Comparison of ENCODE assay signal across 20 cellular contexts in genomic region chr19:4966591-4966990, GRCh38. TPM values are rescaled to one million over a fixed set of nuclear protein-coding genes. Genes with fewer than 3 reads are reported as not detected.
DNase-seq lines count a peak whose midpoint lies in the region; ATAC-seq, FAIRE-seq and TF ChIP-seq lines count a peak whose summit lies in the region.
"Had no signal": no experiment of that assay in that cellular context is flagged by ENCODE, and none has a peak within 500 bp of the region (broad histone marks: within the 10 kb centered on the region; RNA-seq: fewer than 3 reads in every experiment).

No MANE protein-coding gene starts in this region.

- POLR2A ChIA-PET in MCF 10A (lab: Yijun Ruan, JAX), result interaction anchor here (0.6 to 7.3 kb wide), 3 partner anchors 10 to 98 kb away, joined by 3 to 85 read pairs (median 4); no protein-coding TSS in a partner anchor

- H3K9me3 ChIP-seq in mammary epithelial cell (replicated peaks; ENCODE audit: insufficient read depth, low read length) (no peaks in the 10 kb centered on the region), SK-N-MC (ENCODE audit: low read depth, low read length) (no peaks in the 10 kb centered on the region), adrenal gland (replicated peaks in 1 of 3) (no peaks in the 10 kb centered on the region)
- H3K9me3 ChIP-seq: esophagus muscularis mucosa, uterus had no signal

- H3K36me3 Mint-ChIP-seq in MCF 10A (ENCODE audit: insufficient read depth, unreplicated experiment), result peaks cover 26% of the 10 kb centered on the region

- TF ChIP-seq CTCF in MCF 10A (IDR thresholded peaks at IDR 0.05; ENCODE audit: unreplicated experiment) (no peak), mammary epithelial cell (conservative IDR thresholded peaks at IDR 0.05 in 1 of 2, IDR thresholded peaks at IDR 0.05 in 1 of 2; ENCODE audit: extremely low read depth in 1 of 2, insufficient read depth in 1 of 2, low read depth in 1 of 2, low read length in 2 of 2) (no peak), adrenal gland (IDR thresholded peaks at IDR 0.05) (no peak)

- H2AFZ ChIP-seq in mammary epithelial cell (ENCODE audit: low read depth, low read length), result no peak overlapping the region

- H3K4me1 ChIP-seq in mammary epithelial cell (ENCODE audit: insufficient read depth, low read length) (peaks cover 14% of the 10 kb centered on the region), adrenal gland (replicated peaks in 1 of 2) (peaks cover 18 to 20% of the 10 kb centered on the region in 2 donors)

- no peak overlapping the region for H3K4me3 Mint-ChIP-seq in MCF 10A (ENCODE audit: unreplicated experiment)
- H3K4me3 Mint-ChIP-seq: central memory CD8-positive, alpha-beta T cell had no signal

- WGBS in mammary epithelial cell (ENCODE audit: low coverage, missing lambda C conversion rate), result 93% methylated on average over 3 of the region's 6 CpGs
- 87 to 94% (median 88%) methylated on average over 4 to 6 of the region's 6 CpGs for WGBS in adrenal gland, 4 donors

- H3K79me2 ChIP-seq in mammary epithelial cell (ENCODE audit: insufficient read depth, low read length), result peaks cover 26% of the 10 kb centered on the region

- in situ Hi-C loops in mammary epithelial cell (cut with MboI; ENCODE audit: low sequenced_read_pairs in 2 of 2), result no loop called here

- peaks cover 23% of the 10 kb centered on the region for H3K4me1 Mint-ChIP-seq in MCF 10A (ENCODE audit: insufficient read depth, unreplicated experiment)

- no peaks in the 10 kb centered on the region for H3K9me3 Mint-ChIP-seq in MCF 10A (ENCODE audit: unreplicated experiment)
- H3K9me3 Mint-ChIP-seq: central memory CD8-positive, alpha-beta T cell had no signal

- H3K27me3 ChIP-seq in mammary epithelial cell (ENCODE audit: insufficient read depth, low read length) (no peaks in the 10 kb centered on the region), adrenal gland (no peaks in the 10 kb centered on the region)
- H3K27me3 ChIP-seq: esophagus muscularis mucosa, uterus had no signal

- H3K27ac ChIP-seq in mammary epithelial cell (ENCODE audit: insufficient read depth, low read depth, low read length) (no peak overlapping the region), SK-N-MC (peak overlapping the region; percentile 54; the same call in 1 of the 2 replicates), adrenal gland (no peak overlapping the region)
- H3K27ac ChIP-seq: esophagus muscularis mucosa, uterus had no signal

- FAIRE-seq in GM19239 (lab: Jason Lieb, UNC), result no peak

- H3K4me2 ChIP-seq in mammary epithelial cell (ENCODE audit: insufficient read depth, low read depth, low read length), result no peak overlapping the region

- no peak for ATAC-seq in GM19035 (IDR thresholded peaks at IDR 0.05; ENCODE audit: unreplicated experiment)
- ATAC-seq: Right ventricle myocardium inferior had no signal

- H3K9ac ChIP-seq in mammary epithelial cell (ENCODE audit: insufficient read depth, low read length), result no peak overlapping the region
- no peak overlapping the region for H3K9ac ChIP-seq in SK-N-MC (ENCODE audit: insufficient read length)

- no peak for TF ChIP-seq POLR2A in adrenal gland (IDR thresholded peaks at IDR 0.05)

- intact Hi-C loops in MCF 10A (cut with micrococcal nuclease) (no loop called here), mammary epithelial cell (cut with micrococcal nuclease) (no loop called here), adrenal gland (cut with DNase I) (no loop called here)

- no peaks in the 10 kb centered on the region for H3K27me3 Mint-ChIP-seq in MCF 10A (ENCODE audit: insufficient read depth, unreplicated experiment)
- H3K27me3 Mint-ChIP-seq: central memory CD8-positive, alpha-beta T cell had no signal

- DNase-seq in MCF 10A (ENCODE audit: unreplicated experiment) (no peak), mammary epithelial cell (no peak), SK-N-MC (ENCODE audit: low read depth, low spot score) (no peak), glomerular visceral epithelial cell (ENCODE audit: extremely low spot score) (peak; percentile 78), adrenal gland (no peak), GM19239 (ENCODE audit: insufficient read length, low spot score) (no peak)
- no peak for DNase-seq in stimulated activated CD8-positive, alpha-beta memory T cell treated with anti-CD3 and anti-CD28 coated beads, Interleukin-4, amount 100 ng/mL, for 48 hours
- DNase-seq: activated CD4-positive, alpha-beta T cell treated with anti-CD3 and anti-CD28 coated beads, Interleukin-2, amount 50 U/mL, for 48 hours; DMS79 treated with DMSO at 0.1 percent for 48 hours; effector CD8-positive, alpha-beta T cell; KBM-7; NCI-H1048; NCI-H2081 treated with DMSO at 0.1 percent for 48 hours; NCI-H510A treated with DMSO at 0.1 percent for 48 hours; stimulated activated CD4-positive, alpha-beta T cell treated with anti-CD3 and anti-CD28 coated beads, Interleukin-12 subunit alpha, Interleukin-12 subunit beta, amount 100 ng/mL, for 4 hours; uterus had no signal

- dilution Hi-C loops in mammary epithelial cell (cut with HindIII; ENCODE audit: low sequenced_read_pairs), result no loop called here

- peak overlapping the region; percentile 49 for H3K27ac Mint-ChIP-seq in MCF 10A (ENCODE audit: low read depth, unreplicated experiment)

- H4K20me1 ChIP-seq in mammary epithelial cell (ENCODE audit: insufficient read depth, low read length), result no peaks in the 10 kb centered on the region

- BruUV-seq in MCF 10A (replicated peaks; lab: Mats Ljungman, UMichigan) (no TSS peak), mammary epithelial cell (replicated peaks; lab: Mats Ljungman, UMichigan) (no TSS peak)

- peaks cover 3% of the 10 kb centered on the region for H3K36me3 ChIP-seq in mammary epithelial cell (ENCODE audit: insufficient read depth, low read length)
- peaks cover 22% of the 10 kb centered on the region for H3K36me3 ChIP-seq in SK-N-MC (ENCODE audit: insufficient read depth, low read length)
- no peaks in the 10 kb centered on the region for H3K36me3 ChIP-seq in adrenal gland (replicated peaks in 1 of 2)
- H3K36me3 ChIP-seq: esophagus muscularis mucosa, uterus had no signal

- H3K4me3 ChIP-seq in mammary epithelial cell (replicated peaks in 1 of 3; ENCODE audit: insufficient read depth in 1 of 3, low read depth in 2 of 3, low read length in 3 of 3), result no peak overlapping the region
- no peak overlapping the region for H3K4me3 ChIP-seq in SK-N-MC
- H3K4me3 ChIP-seq in adrenal gland, result no peak overlapping the region
- H3K4me3 ChIP-seq: esophagus muscularis mucosa, uterus had no signal

- CTCF ChIA-PET in MCF 10A (lab: Yijun Ruan, JAX), result interaction anchor here (0.7 kb wide), 1 partner anchor 66 kb away, joined by 4 read pairs; no protein-coding TSS in a partner anchor
- CTCF ChIA-PET in mammary epithelial cell (lab: Charles Lee; ENCODE audit: low non-redundant PET), result no interaction called here

RNA-seq across cellular contexts. Expression of gene KDM4B, which starts 2.3 kb away (rescaled TPM):
- total RNA-seq in MCF 10A (2022), result 34.4 and 36.3 TPM in 2 replicates
- 10 to 100 TPM; 20.3 to 33.5 TPM for total RNA-seq in mammary epithelial cell
- 9.0 TPM for polyA plus RNA-seq in mammary epithelial cell
- polyA minus RNA-seq in mammary epithelial cell, result 46.2 TPM
- total RNA-seq in adrenal gland, result 10 to 100 TPM; 30.4 to 65.1 (median 48.5) TPM
- 10 to 100 TPM; 11.4 to 46.6 (median 23.5) TPM for polyA plus RNA-seq in adrenal gland

RNA-seq across cellular contexts. Expression of gene UHRF1, which starts 57.3 kb away (rescaled TPM):
- 11.2 and 16.0 TPM in 2 replicates for total RNA-seq in MCF 10A (2022)
- total RNA-seq in mammary epithelial cell, result 10 to 100 TPM; 10.2 to 45.0 TPM
- polyA plus RNA-seq in mammary epithelial cell, result 32.3 TPM
- polyA minus RNA-seq in mammary epithelial cell, result 32.6 TPM
- total RNA-seq in adrenal gland, result 1 to 10 TPM in 5 of 8 donors, under 1 TPM in 3; 0.87 to 2.6 (median 1.2) TPM
- 1 to 10 TPM in 1 of 3 donors, under 1 TPM in 2; 0.56 to 1.2 (median 0.88) TPM for polyA plus RNA-seq in adrenal gland
